In the genomic region with DNA sequence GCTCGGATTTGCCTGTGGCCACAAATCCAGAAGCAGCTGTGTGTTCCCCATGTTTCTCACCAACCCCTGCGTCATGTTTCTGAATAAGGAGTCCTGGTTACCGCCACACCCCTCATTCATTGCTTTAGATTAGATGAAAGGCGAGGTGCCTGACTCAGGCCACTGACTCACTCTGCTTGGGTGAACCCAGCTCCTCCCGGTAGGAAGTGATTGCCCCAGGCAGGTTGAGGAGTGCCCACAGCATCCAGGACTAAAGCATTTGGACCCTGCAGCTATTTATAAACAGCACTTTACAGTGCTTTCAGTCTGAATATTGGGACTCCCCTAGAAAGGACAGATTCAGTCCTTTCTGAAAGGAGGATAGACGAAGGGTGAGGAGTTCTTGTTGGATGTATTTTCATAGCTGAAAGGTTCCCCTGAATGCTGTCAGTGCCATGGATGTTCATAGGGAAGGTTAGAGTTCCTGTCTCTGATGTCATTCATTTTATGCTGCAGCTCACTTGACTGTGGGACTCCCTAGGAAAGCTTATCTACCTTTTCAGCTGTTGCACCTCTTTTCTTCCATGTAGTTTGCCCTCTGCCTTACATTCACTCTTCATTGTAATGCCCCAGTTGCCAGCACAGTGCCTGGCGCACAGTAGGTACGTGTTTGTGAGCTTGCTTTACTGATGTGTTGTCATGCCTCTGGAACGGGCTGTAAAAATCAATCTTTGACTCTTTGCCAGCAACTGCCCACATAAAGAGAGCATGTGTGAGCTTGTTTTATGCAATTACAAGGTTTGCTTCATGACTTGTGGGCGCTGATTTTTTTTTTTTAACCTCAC, we compare ENCODE assay signal across 1 cellular context.
TF ChIP-seq lines count a peak whose summit lies in the region.

No MANE protein-coding gene starts in this region.

TF ChIP-seq in HEK293, 187 proteins besides CTCF, POLR2A, EP300 and RAD21 (continued from another document and continues in another):
- TF ChIP-seq, protein P1, sequence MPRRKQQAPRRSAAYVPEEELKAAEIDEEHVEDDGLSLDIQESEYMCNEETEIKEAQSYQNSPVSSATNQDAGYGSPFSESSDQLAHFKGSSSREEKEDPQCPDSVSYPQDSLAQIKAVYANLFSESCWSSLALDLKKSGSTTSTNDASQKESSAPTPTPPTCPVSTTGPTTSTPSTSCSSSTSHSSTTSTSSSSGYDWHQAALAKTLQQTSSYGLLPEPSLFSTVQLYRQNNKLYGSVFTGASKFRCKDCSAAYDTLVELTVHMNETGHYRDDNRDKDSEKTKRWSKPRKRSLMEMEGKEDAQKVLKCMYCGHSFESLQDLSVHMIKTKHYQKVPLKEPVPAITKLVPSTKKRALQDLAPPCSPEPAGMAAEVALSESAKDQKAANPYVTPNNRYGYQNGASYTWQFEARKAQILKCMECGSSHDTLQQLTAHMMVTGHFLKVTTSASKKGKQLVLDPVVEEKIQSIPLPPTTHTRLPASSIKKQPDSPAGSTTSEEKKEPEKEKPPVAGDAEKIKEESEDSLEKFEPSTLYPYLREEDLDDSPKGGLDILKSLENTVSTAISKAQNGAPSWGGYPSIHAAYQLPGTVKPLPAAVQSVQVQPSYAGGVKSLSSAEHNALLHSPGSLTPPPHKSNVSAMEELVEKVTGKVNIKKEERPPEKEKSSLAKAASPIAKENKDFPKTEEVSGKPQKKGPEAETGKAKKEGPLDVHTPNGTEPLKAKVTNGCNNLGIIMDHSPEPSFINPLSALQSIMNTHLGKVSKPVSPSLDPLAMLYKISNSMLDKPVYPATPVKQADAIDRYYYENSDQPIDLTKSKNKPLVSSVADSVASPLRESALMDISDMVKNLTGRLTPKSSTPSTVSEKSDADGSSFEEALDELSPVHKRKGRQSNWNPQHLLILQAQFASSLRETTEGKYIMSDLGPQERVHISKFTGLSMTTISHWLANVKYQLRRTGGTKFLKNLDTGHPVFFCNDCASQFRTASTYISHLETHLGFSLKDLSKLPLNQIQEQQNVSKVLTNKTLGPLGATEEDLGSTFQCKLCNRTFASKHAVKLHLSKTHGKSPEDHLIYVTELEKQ (tag by site-specific recombination; IDR thresholded peaks at IDR 0.05; ENCODE audit: borderline replicate concordance) = no peak
- no peak for TF ChIP-seq ZNF280D (tag by site-specific recombination; IDR thresholded peaks at IDR 0.05)
- no peak; the same call in 1 of the 2 replicates for TF ChIP-seq ZBTB48 (tag by site-specific recombination; IDR thresholded peaks at IDR 0.05)
- TF ChIP-seq, protein P2, sequence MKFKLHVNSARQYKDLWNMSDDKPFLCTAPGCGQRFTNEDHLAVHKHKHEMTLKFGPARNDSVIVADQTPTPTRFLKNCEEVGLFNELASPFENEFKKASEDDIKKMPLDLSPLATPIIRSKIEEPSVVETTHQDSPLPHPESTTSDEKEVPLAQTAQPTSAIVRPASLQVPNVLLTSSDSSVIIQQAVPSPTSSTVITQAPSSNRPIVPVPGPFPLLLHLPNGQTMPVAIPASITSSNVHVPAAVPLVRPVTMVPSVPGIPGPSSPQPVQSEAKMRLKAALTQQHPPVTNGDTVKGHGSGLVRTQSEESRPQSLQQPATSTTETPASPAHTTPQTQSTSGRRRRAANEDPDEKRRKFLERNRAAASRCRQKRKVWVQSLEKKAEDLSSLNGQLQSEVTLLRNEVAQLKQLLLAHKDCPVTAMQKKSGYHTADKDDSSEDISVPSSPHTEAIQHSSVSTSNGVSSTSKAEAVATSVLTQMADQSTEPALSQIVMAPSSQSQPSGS (tag by site-specific recombination; IDR thresholded peaks at IDR 0.05; ENCODE audit: low read depth) = peak; percentile 63; the same call in 1 of the 2 replicates
- peak; percentile 53 for TF ChIP-seq ZNF660 (tag by site-specific recombination; IDR thresholded peaks at IDR 0.05)
- TF ChIP-seq ZNF2 (tag by site-specific recombination; IDR thresholded peaks at IDR 0.05) = no peak
- TF ChIP-seq ZNF521 (tag by site-specific recombination; IDR thresholded peaks at IDR 0.05) = no peak
- TF ChIP-seq ZNF155 (tag by site-specific recombination; IDR thresholded peaks at IDR 0.05) = no peak
- no peak for TF ChIP-seq ZNF18 (tag by site-specific recombination; IDR thresholded peaks at IDR 0.05)
- no peak for TF ChIP-seq ZNF624 (tag by site-specific recombination; IDR thresholded peaks at IDR 0.05)
- no peak for TF ChIP-seq ZNF426 (tag by site-specific recombination; IDR thresholded peaks at IDR 0.05)
- TF ChIP-seq ZNF140 (tag by site-specific recombination; IDR thresholded peaks at IDR 0.05) = no peak
- no peak for TF ChIP-seq ZNF473 (tag by site-specific recombination; IDR thresholded peaks at IDR 0.05)
- TF ChIP-seq YY2 (tag by site-specific recombination; IDR thresholded peaks at IDR 0.05) = no peak
- TF ChIP-seq, protein P3, sequence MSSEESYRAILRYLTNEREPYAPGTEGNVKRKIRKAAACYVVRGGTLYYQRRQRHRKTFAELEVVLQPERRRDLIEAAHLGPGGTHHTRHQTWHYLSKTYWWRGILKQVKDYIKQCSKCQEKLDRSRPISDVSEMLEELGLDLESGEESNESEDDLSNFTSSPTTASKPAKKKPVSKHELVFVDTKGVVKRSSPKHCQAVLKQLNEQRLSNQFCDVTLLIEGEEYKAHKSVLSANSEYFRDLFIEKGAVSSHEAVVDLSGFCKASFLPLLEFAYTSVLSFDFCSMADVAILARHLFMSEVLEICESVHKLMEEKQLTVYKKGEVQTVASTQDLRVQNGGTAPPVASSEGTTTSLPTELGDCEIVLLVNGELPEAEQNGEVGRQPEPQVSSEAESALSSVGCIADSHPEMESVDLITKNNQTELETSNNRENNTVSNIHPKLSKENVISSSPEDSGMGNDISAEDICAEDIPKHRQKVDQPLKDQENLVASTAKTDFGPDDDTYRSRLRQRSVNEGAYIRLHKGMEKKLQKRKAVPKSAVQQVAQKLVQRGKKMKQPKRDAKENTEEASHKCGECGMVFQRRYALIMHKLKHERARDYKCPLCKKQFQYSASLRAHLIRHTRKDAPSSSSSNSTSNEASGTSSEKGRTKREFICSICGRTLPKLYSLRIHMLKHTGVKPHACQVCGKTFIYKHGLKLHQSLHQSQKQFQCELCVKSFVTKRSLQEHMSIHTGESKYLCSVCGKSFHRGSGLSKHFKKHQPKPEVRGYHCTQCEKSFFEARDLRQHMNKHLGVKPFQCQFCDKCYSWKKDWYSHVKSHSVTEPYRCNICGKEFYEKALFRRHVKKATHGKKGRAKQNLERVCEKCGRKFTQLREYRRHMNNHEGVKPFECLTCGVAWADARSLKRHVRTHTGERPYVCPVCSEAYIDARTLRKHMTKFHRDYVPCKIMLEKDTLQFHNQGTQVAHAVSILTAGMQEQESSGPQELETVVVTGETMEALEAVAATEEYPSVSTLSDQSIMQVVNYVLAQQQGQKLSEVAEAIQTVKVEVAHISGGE (tag by site-specific recombination; conservative IDR thresholded peaks at IDR 0.05; ENCODE audit: low read depth) = no peak
- no peak for TF ChIP-seq ZNF214 (tag by site-specific recombination; IDR thresholded peaks at IDR 0.05; ENCODE audit: borderline replicate concordance)
- peak; percentile 50; the same call in 1 of the 2 replicates for TF ChIP-seq ZNF843 (tag by site-specific recombination; IDR thresholded peaks at IDR 0.05)
- no peak for TF ChIP-seq ZNF558 (tag by site-specific recombination; IDR thresholded peaks at IDR 0.05)
- peak; percentile 78; the same call in 1 of the 2 replicates for TF ChIP-seq TRIM28 (IDR thresholded peaks at IDR 0.05; ENCODE audit: borderline replicate concordance, low read length)
- no peak for TF ChIP-seq ZNF513 (tag by site-specific recombination; IDR thresholded peaks at IDR 0.05)
- peak; percentile 75; the same call in 1 of the 2 replicates for TF ChIP-seq GFI1B (tag by site-specific recombination; IDR thresholded peaks at IDR 0.05)
- TF ChIP-seq, protein P4, sequence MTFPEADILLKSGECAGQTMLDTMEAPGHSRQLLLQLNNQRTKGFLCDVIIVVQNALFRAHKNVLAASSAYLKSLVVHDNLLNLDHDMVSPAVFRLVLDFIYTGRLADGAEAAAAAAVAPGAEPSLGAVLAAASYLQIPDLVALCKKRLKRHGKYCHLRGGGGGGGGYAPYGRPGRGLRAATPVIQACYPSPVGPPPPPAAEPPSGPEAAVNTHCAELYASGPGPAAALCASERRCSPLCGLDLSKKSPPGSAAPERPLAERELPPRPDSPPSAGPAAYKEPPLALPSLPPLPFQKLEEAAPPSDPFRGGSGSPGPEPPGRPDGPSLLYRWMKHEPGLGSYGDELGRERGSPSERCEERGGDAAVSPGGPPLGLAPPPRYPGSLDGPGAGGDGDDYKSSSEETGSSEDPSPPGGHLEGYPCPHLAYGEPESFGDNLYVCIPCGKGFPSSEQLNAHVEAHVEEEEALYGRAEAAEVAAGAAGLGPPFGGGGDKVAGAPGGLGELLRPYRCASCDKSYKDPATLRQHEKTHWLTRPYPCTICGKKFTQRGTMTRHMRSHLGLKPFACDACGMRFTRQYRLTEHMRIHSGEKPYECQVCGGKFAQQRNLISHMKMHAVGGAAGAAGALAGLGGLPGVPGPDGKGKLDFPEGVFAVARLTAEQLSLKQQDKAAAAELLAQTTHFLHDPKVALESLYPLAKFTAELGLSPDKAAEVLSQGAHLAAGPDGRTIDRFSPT (tag by site-specific recombination; IDR thresholded peaks at IDR 0.05) = 0 out of 2 replicates have a peak, but pooled peaks have one; percentile 7
- peak; percentile 66 for TF ChIP-seq FEZF1 (tag by site-specific recombination; IDR thresholded peaks at IDR 0.05)
- no peak for TF ChIP-seq ZNF404 (tag by site-specific recombination; IDR thresholded peaks at IDR 0.05)
- no peak for TF ChIP-seq ZNF776 (tag by site-specific recombination; IDR thresholded peaks at IDR 0.05; ENCODE audit: borderline replicate concordance)
- TF ChIP-seq WT1 (tag by site-specific recombination; IDR thresholded peaks at IDR 0.05) = no peak; the same call in 1 of the 2 replicates
- TF ChIP-seq ZNF239 (tag by site-specific recombination; IDR thresholded peaks at IDR 0.05) = no peak
- no peak for TF ChIP-seq INSM2 (tag by site-specific recombination; IDR thresholded peaks at IDR 0.05)
- TF ChIP-seq SCRT1 (tag by site-specific recombination; IDR thresholded peaks at IDR 0.05; ENCODE audit: borderline replicate concordance) = no peak
- TF ChIP-seq BCL11B (tag by site-specific recombination; IDR thresholded peaks at IDR 0.05; ENCODE audit: low read depth) = no peak
- TF ChIP-seq ZNF785 (tag by site-specific recombination; IDR thresholded peaks at IDR 0.05) = no peak
- no peak for TF ChIP-seq ZNF19 (tag by site-specific recombination; IDR thresholded peaks at IDR 0.05; ENCODE audit: low read depth)
- TF ChIP-seq ZNF529 (tag by site-specific recombination; IDR thresholded peaks at IDR 0.05; ENCODE audit: insufficient replicate concordance) = no peak
- TF ChIP-seq ZNF629 (tag by site-specific recombination; IDR thresholded peaks at IDR 0.05) = peak; percentile 80
- TF ChIP-seq ZNF530 (tag by site-specific recombination; IDR thresholded peaks at IDR 0.05; ENCODE audit: low read depth) = no peak
- TF ChIP-seq SP2 (tag by site-specific recombination; IDR thresholded peaks at IDR 0.05) = no peak
- TF ChIP-seq ZNF514 (tag by site-specific recombination; IDR thresholded peaks at IDR 0.05) = no peak
- peak; percentile 86 for TF ChIP-seq SCRT2 (tag by site-specific recombination; IDR thresholded peaks at IDR 0.05)
- peak; percentile 59; the same call in 1 of the 2 replicates for TF ChIP-seq HOXD13 (CRISPR knock-in tag; IDR thresholded peaks at IDR 0.05; ENCODE audit: borderline replicate concordance)
